In genomic region chr9:108478431-108478837, GRCh38 we compare ENCODE assay signal across 7 cellular contexts.
A peak's percentile ranks its signal among the peaks of the same experiment; 100 is the strongest.
DNase-seq lines count a peak whose midpoint lies in the region; ATAC-seq and TF ChIP-seq lines count a peak whose summit lies in the region.

No MANE protein-coding gene starts in this region.

- no peak overlapping the region for H3K4me3 Mint-ChIP-seq in natural killer cell

- TF ChIP-seq CTCF in adrenal gland (IDR thresholded peaks at IDR 0.05) (peak in 3 of 6 experiments; percentile 8 to 13 (median 10)), natural killer cell (IDR thresholded peaks at IDR 0.05) (no peak)

- TF ChIP-seq POLR2A in adrenal gland (IDR thresholded peaks at IDR 0.05): no peak

- in situ Hi-C loops in KBM-7 (cut with MboI; ENCODE audit: low pct_unique_long_range_greater_than_20kb, low sequenced_read_pairs): no loop called here

- peak; percentile 45 to 77 (median 70) for DNase-seq in adrenal gland
- peak; percentile 28 for DNase-seq in pons (ENCODE audit: low spot score)
- DNase-seq in natural killer cell: no peak
- no peak for DNase-seq in KBM-7
- DNase-seq in HuH-7 (ENCODE audit: low spot score): no peak

- intact Hi-C loops in adrenal gland (cut with DNase I) (loop anchor here in 1 of 2 donors (10.0 kb wide), 1 partner anchor 86 kb away; no protein-coding TSS in a partner anchor), natural killer cell (cut with micrococcal nuclease) (no loop called here)

- H3K4me1 ChIP-seq in adrenal gland (replicated peaks in 1 of 2): peaks cover 6 to 10% of the 10 kb centered on the region in 2 donors

- no peaks in the 10 kb centered on the region for H3K27me3 ChIP-seq in adrenal gland

- H3K9me3 Mint-ChIP-seq in natural killer cell: peaks cover 0 to 7% of the 10 kb centered on the region in 2 donors

- ATAC-seq in GM19438 (IDR thresholded peaks at IDR 0.05; ENCODE audit: low read depth, unreplicated experiment) (peak; percentile 18), HG03095 (IDR thresholded peaks at IDR 0.05; ENCODE audit: unreplicated experiment) (peak; percentile 22), natural killer cell (no peak)

- 49 to 51% (median 50%) methylated on average over 8 of the region's 8 CpGs for WGBS in adrenal gland, 4 donors

- H3K4me1 Mint-ChIP-seq in natural killer cell: no peaks in the 10 kb centered on the region

- H3K4me3 ChIP-seq in adrenal gland: no peak overlapping the region

- H3K36me3 ChIP-seq in adrenal gland (replicated peaks in 1 of 2): no peaks in the 10 kb centered on the region

- H3K27ac Mint-ChIP-seq in natural killer cell: no peak overlapping the region

- no peaks in the 10 kb centered on the region for H3K36me3 Mint-ChIP-seq in natural killer cell

- H3K27ac ChIP-seq in adrenal gland: peak overlapping the region in 3 of 5 donors; percentile 3 to 66 (median 26)

- no peaks in the 10 kb centered on the region for H3K27me3 Mint-ChIP-seq in natural killer cell (ENCODE audit: low read depth in 2 of 2)

- no peaks in the 10 kb centered on the region for H3K9me3 ChIP-seq in adrenal gland (replicated peaks in 1 of 3)

Comparison
In these comparisons a context has a peak if more than half of its experiments do, and no peak if none do; other contexts are left out.
1. ATAC-seq: peak in GM19438 (single experiment) and HG03095 (single experiment); none in natural killer cell (0 of 3).
2. DNase-seq: peak in adrenal gland (7 of 7) and pons (single experiment); none in natural killer cell (single experiment), KBM-7 (single experiment) and HuH-7 (single experiment).